18 cellular contexts compared by ENCODE assay signal in genomic region chr10:3765376-3765667, GRCh38. TPM values are rescaled to one million over a fixed set of nuclear protein-coding genes. Genes with fewer than 3 reads are reported as not detected.
DNase-seq lines count a peak whose midpoint lies in the region; ATAC-seq, FAIRE-seq and TF ChIP-seq lines count a peak whose summit lies in the region.
"Had no signal": no experiment of that assay in that cellular context is flagged by ENCODE, and none has a peak within 500 bp of the region (broad histone marks: within the 10 kb centered on the region; RNA-seq: fewer than 3 reads in every experiment).

No MANE protein-coding gene starts in this region.

- H3K4me1 ChIP-seq in MM.1S (ENCODE audit: low read length) (peaks cover 43% of the 10 kb centered on the region), K562 (replicated peaks in 1 of 2; ENCODE audit: control insufficient read depth in 2 of 2, insufficient read depth in 2 of 2, low read length in 2 of 2) (peaks cover 12 to 43% of the 10 kb centered on the region in 2 experiments)

- H3K9me3 ChIP-seq in MM.1S (replicated peaks; ENCODE audit: insufficient read depth, low read length): no peaks in the 10 kb centered on the region
- H3K9me3 ChIP-seq in K562 (replicated peaks; ENCODE audit: control insufficient read depth, insufficient read depth, low read depth, low read length): no peaks in the 10 kb centered on the region
- H3K9me3 ChIP-seq in WERI-Rb-1 (ENCODE audit: severe bottlenecking): no peaks in the 10 kb centered on the region

- H3K27me3 ChIP-seq in MM.1S (replicated peaks; ENCODE audit: insufficient read depth, low read length) (no peaks in the 10 kb centered on the region), K562 (ENCODE audit: control insufficient read depth in 2 of 2, insufficient read depth in 2 of 2, low read length in 2 of 2) (no peaks in the 10 kb centered on the region; a peak in 1 of 5 replicates), WERI-Rb-1 (ENCODE audit: insufficient read depth, low read depth, severe bottlenecking) (no peaks in the 10 kb centered on the region)

- in situ Hi-C loops in K562 (cut with MboI): no loop called here

- peaks cover 10% of the 10 kb centered on the region for H3K9me3 Mint-ChIP-seq in T-helper 1 cell treated with Interleukin-12 subunit alpha and Interleukin-12 subunit beta and Interleukin-4 antibody, amounts not matched to agents 30 μg/mL and 1 μg/mL, for 36 hours

- TF ChIP-seq EP300 in K562 (IDR thresholded peaks at IDR 0.05; ENCODE audit: low read length): no peak

- 0% methylated on average over 1 of the region's 1 CpG for WGBS in K562 (ENCODE audit: insufficient coverage, low coverage, missing lambda C conversion rate)

- POLR2A ChIA-PET in K562 (lab: Yijun Ruan, JAX): interaction anchor here (0.9 to 5.5 kb wide), 6 partner anchors 10 to 36 kb away, joined by 3 to 69 read pairs (median 12); partner anchors contain the start of gene KLF6

- peaks cover 25% of the 10 kb centered on the region for H3F3A ChIP-seq in MM.1S (ENCODE audit: insufficient read depth, low read length)

- intact Hi-C loops in K562 (cut with micrococcal nuclease): no loop called here

- H2AFZ ChIP-seq in MM.1S (ENCODE audit: low read length): peak overlapping the region; percentile 44
- H2AFZ ChIP-seq in K562 (ENCODE audit: low read depth, low read length): peak overlapping the region; percentile 78

- H3K36me3 ChIP-seq in MM.1S (replicated peaks; ENCODE audit: insufficient read depth, low read length): no peaks in the 10 kb centered on the region
- no peaks in the 10 kb centered on the region; the same call in 2 of the 3 replicates for H3K36me3 ChIP-seq in K562 (ENCODE audit: control insufficient read depth, insufficient read depth, low read length)
- H3K36me3 ChIP-seq in WERI-Rb-1: no peaks in the 10 kb centered on the region

- H3K79me2 ChIP-seq in MM.1S (ENCODE audit: low read length): no peaks in the 10 kb centered on the region
- no peaks in the 10 kb centered on the region for H3K79me2 ChIP-seq in K562 (ENCODE audit: control insufficient read depth, insufficient read depth, low read length)

- peak overlapping the region; percentile 87 for H3K27ac Mint-ChIP-seq in T-helper 1 cell treated with Interleukin-12 subunit alpha and Interleukin-12 subunit beta and Interleukin-4 antibody, amounts not matched to agents 30 μg/mL and 1 μg/mL, for 36 hours
- H3K27ac Mint-ChIP-seq: stimulated activated naive B cell treated with anti-CD40 and anti-IgM and Interleukin-4, amounts not matched to agents 10 μg/mL and 1 μg/mL and 100 μg/mL, for 72 hours had no signal

- no peak for FAIRE-seq in K562 (lab: Jason Lieb, UNC)
- no peak for FAIRE-seq in H54 (lab: Jason Lieb, UNC)
- FAIRE-seq: colon, islet of Langerhans had no signal

- no TSS peak for BruUV-seq in K562 (replicated peaks; lab: Mats Ljungman, UMichigan)

- no peaks in the 10 kb centered on the region for H3K9me1 ChIP-seq in K562 (ENCODE audit: control insufficient read depth, insufficient read depth, low read length)

- ATAC-seq in K562 (peak; percentile 9; the same call in 2 of the 3 replicates), HG03439 (IDR thresholded peaks at IDR 0.05; ENCODE audit: unreplicated experiment) (no peak)
- ATAC-seq: stimulated activated naive B cell treated with anti-CD40 and anti-IgM and Interleukin-4, amounts not matched to agents 10 μg/mL and 1 μg/mL and 100 μg/mL, for 72 hours had no signal

- peaks cover 79% of the 10 kb centered on the region for H3K4me1 Mint-ChIP-seq in T-helper 1 cell treated with Interleukin-12 subunit alpha and Interleukin-12 subunit beta and Interleukin-4 antibody, amounts not matched to agents 30 μg/mL and 1 μg/mL, for 36 hours (ENCODE audit: low read depth)

- H3K4me3 Mint-ChIP-seq in T-helper 1 cell treated with Interleukin-12 subunit alpha and Interleukin-12 subunit beta and Interleukin-4 antibody, amounts not matched to agents 30 μg/mL and 1 μg/mL, for 36 hours: peak overlapping the region; percentile 55

- no peaks in the 10 kb centered on the region for H3K27me3 Mint-ChIP-seq in T-helper 1 cell treated with Interleukin-12 subunit alpha and Interleukin-12 subunit beta and Interleukin-4 antibody, amounts not matched to agents 30 μg/mL and 1 μg/mL, for 36 hours (ENCODE audit: low read depth)
- H3K27me3 Mint-ChIP-seq: stimulated activated naive B cell treated with anti-CD40 and anti-IgM and Interleukin-4, amounts not matched to agents 10 μg/mL and 1 μg/mL and 100 μg/mL, for 72 hours had no signal

- H4K20me1 ChIP-seq in MM.1S (ENCODE audit: insufficient read depth, low read length) (no peaks in the 10 kb centered on the region), K562 (replicated peaks; ENCODE audit: control insufficient read depth, insufficient read depth, low read length) (no peaks in the 10 kb centered on the region)

- H3K36me3 Mint-ChIP-seq in T-helper 1 cell treated with Interleukin-12 subunit alpha and Interleukin-12 subunit beta and Interleukin-4 antibody, amounts not matched to agents 30 μg/mL and 1 μg/mL, for 36 hours (ENCODE audit: low read depth): peaks cover 19% of the 10 kb centered on the region

- H3K4me2 ChIP-seq in MM.1S (ENCODE audit: low read depth, low read length): peak overlapping the region; percentile 77
- H3K4me2 ChIP-seq in K562 (ENCODE audit: insufficient read depth, low read length): peak overlapping the region; percentile 45; the same call in 1 of the 2 replicates

- no peak; a peak in 1 of 4 replicates for TF ChIP-seq RAD21 in K562 (CRISPR knock-in tag; conservative IDR thresholded peaks at IDR 0.05 in 1 of 2, IDR thresholded peaks at IDR 0.05 in 1 of 2)

- H3K27ac ChIP-seq in MM.1S (ENCODE audit: low read length) (peak overlapping the region; percentile 89), K562 (ENCODE audit: extremely low read depth, low read depth, low read length) (no peak overlapping the region; the same call in 1 of the 3 replicates), skin epidermis (peak overlapping the region in 14 of 21 experiments; percentile 6 to 91 (median 72)), WERI-Rb-1 (no peak overlapping the region)
- H3K27ac ChIP-seq: 22Rv1, SK-N-MC had no signal

- no peaks in the 10 kb centered on the region for H3K9me2 ChIP-seq in MM.1S (replicated peaks; ENCODE audit: insufficient read depth, low read length)

- no peak for TF ChIP-seq POLR2A in K562 (conservative IDR thresholded peaks at IDR 0.05)
- no peak for TF ChIP-seq POLR2A in H54 (IDR thresholded peaks at IDR 0.05; ENCODE audit: low read depth, low read length)

- CTCF ChIA-PET in K562 (lab: Yijun Ruan, JAX; ENCODE audit: low intra/inter-chr PET ratio): no interaction called here

- no peak for DNase-seq in T-helper 1 cell
- DNase-seq in MM.1S: no peak
- DNase-seq in K562 (ENCODE audit: extremely low read depth in 1 of 4, low spot score in 3 of 4): no peak
- DNase-seq in H54 (ENCODE audit: insufficient read length, low spot score): no peak
- no peak for DNase-seq in WERI-Rb-1
- DNase-seq: activated T-cell treated with anti-CD3 and anti-CD28 coated beads for 4 hours; anterior cingulate cortex; NCI-H1694 treated with DMSO at 0.1 percent for 48 hours; NCI-H446; nucleus accumbens; stimulated activated naive B cell treated with anti-CD40 and anti-IgM and Interleukin-4, amounts not matched to agents 10 μg/mL and 1 μg/mL and 100 μg/mL, for 72 hours had no signal

- H3K9ac ChIP-seq in MM.1S (ENCODE audit: low read length) (peak overlapping the region; percentile 54), K562 (ENCODE audit: insufficient read depth in 1 of 2, low read depth in 2 of 2, low read length in 2 of 2) (no peak overlapping the region)

- TF ChIP-seq CTCF in MM.1S (IDR thresholded peaks at IDR 0.05; ENCODE audit: low read length) (no peak), K562 (IDR thresholded peaks at IDR 0.05 in 2 of 3, conservative IDR thresholded peaks at IDR 0.05 in 1 of 3; ENCODE audit: insufficient read depth in 2 of 3, low read depth in 1 of 3, low read length in 3 of 3) (no peak), WERI-Rb-1 (IDR thresholded peaks at IDR 0.05; ENCODE audit: low read depth, low read length) (no peak)

- H3K4me3 ChIP-seq in MM.1S (ENCODE audit: low read length) (peak overlapping the region; percentile 39; the same call in 1 of the 2 replicates), K562 (no peak overlapping the region), skin epidermis (no peak overlapping the region), WERI-Rb-1 (ENCODE audit: low read depth, low read length) (no peak overlapping the region)
- H3K4me3 ChIP-seq: SK-N-MC had no signal

TF ChIP-seq in K562, 482 proteins besides CTCF, POLR2A, EP300 and RAD21 (continues in another document):
- TF ChIP-seq PCBP1 (IDR thresholded peaks at IDR 0.05; ENCODE audit: low read depth, low read length, poor library complexity, severe bottlenecking) (no peak), ZNF695 (CRISPR knock-in tag; IDR thresholded peaks at IDR 0.05) (no peak), MXI1 (IDR thresholded peaks at IDR 0.05; ENCODE audit: low read depth, low read length) (no peak), NR2C1 (IDR thresholded peaks at IDR 0.05) (no peak), NR2C1 (tag; IDR thresholded peaks at IDR 0.05) (no peak), ZNF561 (CRISPR knock-in tag; conservative IDR thresholded peaks at IDR 0.05) (no peak), CHD2 (IDR thresholded peaks at IDR 0.05; ENCODE audit: low read depth, low read length) (no peak)

RNA-seq across cellular contexts. Expression of gene KLF6, which starts 19.7 kb away (rescaled TPM):
- 54.5 and 86.4 TPM in 2 replicates for total RNA-seq in K562 (2011; cell fraction: chromatin; rRNA removed; ENCODE audit: low replicate concordance)
- total RNA-seq in K562 (2011; cell fraction: nucleolus; rRNA removed): 136 and 139 TPM in 2 replicates
- total RNA-seq in K562 (2011; cell fraction: nucleoplasm; rRNA removed): 92.4 and 113 TPM in 2 replicates
- total RNA-seq in K562 (2014; rRNA removed): 6.9 and 10.3 TPM in 2 replicates
- 7.4 and 8.0 TPM in 2 replicates for total RNA-seq in K562 (2014; rRNA removed; fragmentation: Illumina TruSeq; extraction: Trizol)
- total RNA-seq in K562 (2015; rRNA removed; fragmentation: Illumina TruSeq; extraction: Trizol): 4.5 TPM in 2 replicates
- total RNA-seq in K562 (2021): 23.9 and 25.2 TPM in 2 replicates
- 11.7 and 19.1 TPM in 2 replicates for polyA plus RNA-seq in K562 (2011; rRNA removed)
- polyA plus RNA-seq in K562 (2011; cell fraction: cytosol; rRNA removed): 6.6 and 12.0 TPM in 2 replicates
- 52.6 and 53.4 TPM in 2 replicates for polyA plus RNA-seq in K562 (2011; cell fraction: nucleus; rRNA removed)
- 14.7 and 29.2 TPM in 2 replicates for polyA plus RNA-seq in K562 (2012)
- polyA plus RNA-seq in K562 (2014; fragmentation: Illumina TruSeq; extraction: Trizol): 11.1 and 12.6 TPM in 2 replicates
- polyA plus RNA-seq in K562 (2014; fragmentation: Nextera tagmentation; extraction: Ambion mirVana): 1 to 10 TPM; 3.2 to 3.7 TPM
- 8.6 and 10.2 TPM in 2 replicates for polyA plus RNA-seq in K562 (2014; rRNA removed)
- 33.0 and 43.0 TPM in 2 replicates for polyA minus RNA-seq in K562 (2011; rRNA and poly(A)+ RNA removed)
- 10.3 and 16.2 TPM in 2 replicates for polyA minus RNA-seq in K562 (2011; cell fraction: cytosol; rRNA and poly(A)+ RNA removed)
- 87.2 and 133 TPM in 2 replicates for polyA minus RNA-seq in K562 (2011; cell fraction: nucleus; rRNA and poly(A)+ RNA removed)

Comparison
In these comparisons a context has a peak if more than half of its experiments do, and no peak if none do; other contexts are left out.
1. H3K27ac ChIP-seq: peak in MM.1S (single experiment) and skin epidermis (14 of 21); none in K562 (single experiment) and WERI-Rb-1 (single experiment).